Comparison of ENCODE assay signal across 9 cellular contexts in genomic region chr15:81301815-81302399, GRCh38. TPM values are rescaled to one million over a fixed set of nuclear protein-coding genes. Genes with fewer than 3 reads are reported as not detected.
A peak's percentile ranks its signal among the peaks of the same experiment; 100 is the strongest.
DNase-seq lines count a peak whose midpoint lies in the region; ATAC-seq and TF ChIP-seq lines count a peak whose summit lies in the region.
"Had no signal": no experiment of that assay in that cellular context is flagged by ENCODE, and none has a peak within 500 bp of the region (broad histone marks: within the 10 kb centered on the region; RNA-seq: fewer than 3 reads in every experiment).

No MANE protein-coding gene starts in this region.

- H3K27me3 ChIP-seq in GM06990 (replicated peaks; ENCODE audit: control insufficient read depth, insufficient read depth, low read length) (no peaks in the 10 kb centered on the region), brain microvascular endothelial cell (replicated peaks) (no peaks in the 10 kb centered on the region)

- peak overlapping the region; percentile 97 for H3K27ac Mint-ChIP-seq in activated naive CD8-positive, alpha-beta T cell
- peak overlapping the region; percentile 98 for H3K27ac Mint-ChIP-seq in stimulated activated naive CD8-positive, alpha-beta T cell treated with anti-CD3 and anti-CD28 coated beads, Interleukin-15, Interleukin-2, amounts not matched to agents 100 ng/mL and 50 ng/mL, for 24 hours
- no peak overlapping the region for H3K27ac Mint-ChIP-seq in endothelial cell (ENCODE audit: unreplicated experiment)

- TF ChIP-seq CTCF in GM06990 (IDR thresholded peaks at IDR 0.05; ENCODE audit: insufficient read depth, low read length, poor library complexity, severe bottlenecking) (peak; percentile 6), brain microvascular endothelial cell (IDR thresholded peaks at IDR 0.05; ENCODE audit: low read depth, low read length, missing control alignments) (no peak), endothelial cell (IDR thresholded peaks at IDR 0.05; ENCODE audit: unreplicated experiment) (no peak)

- ATAC-seq in GM19395 (IDR thresholded peaks at IDR 0.05; ENCODE audit: unreplicated experiment) (peak; percentile 82), HG03378 (IDR thresholded peaks at IDR 0.05; ENCODE audit: unreplicated experiment) (peak; percentile 81)

- no peak overlapping the region for H3K27ac ChIP-seq in brain microvascular endothelial cell

- DNase-seq in GM06990 (ENCODE audit: extremely low read depth, insufficient read length) (peak; percentile 66), brain microvascular endothelial cell (no peak), AG20443 (ENCODE audit: low spot score) (no peak), endothelial cell (ENCODE audit: low spot score) (no peak)

- in situ Hi-C loops in brain microvascular endothelial cell (cut with HindIII; ENCODE audit: low pct_ligation_motif_present, low sequenced_read_pairs) = no loop called here

- H3K27me3 Mint-ChIP-seq in activated naive CD8-positive, alpha-beta T cell = no peaks in the 10 kb centered on the region
- H3K27me3 Mint-ChIP-seq in stimulated activated naive CD8-positive, alpha-beta T cell treated with anti-CD3 and anti-CD28 coated beads, Interleukin-15, Interleukin-2, amounts not matched to agents 100 ng/mL and 50 ng/mL, for 24 hours = no peaks in the 10 kb centered on the region
- peaks cover 7% of the 10 kb centered on the region for H3K27me3 Mint-ChIP-seq in endothelial cell (ENCODE audit: unreplicated experiment)

- no peaks in the 10 kb centered on the region for H3K9me3 Mint-ChIP-seq in activated naive CD8-positive, alpha-beta T cell (ENCODE audit: low read depth)
- H3K9me3 Mint-ChIP-seq in stimulated activated naive CD8-positive, alpha-beta T cell treated with anti-CD3 and anti-CD28 coated beads, Interleukin-15, Interleukin-2, amounts not matched to agents 100 ng/mL and 50 ng/mL, for 24 hours = no peaks in the 10 kb centered on the region
- no peaks in the 10 kb centered on the region for H3K9me3 Mint-ChIP-seq in endothelial cell (ENCODE audit: unreplicated experiment)
- H3K9me3 Mint-ChIP-seq: brain had no signal

- H3K36me3 ChIP-seq in GM06990 (ENCODE audit: control insufficient read depth, insufficient read depth, low read length) (peaks cover 49% of the 10 kb centered on the region), brain microvascular endothelial cell (replicated peaks) (no peaks in the 10 kb centered on the region)

- H3K4me3 Mint-ChIP-seq in activated naive CD8-positive, alpha-beta T cell = peak overlapping the region; percentile 98
- peak overlapping the region; percentile 99 for H3K4me3 Mint-ChIP-seq in stimulated activated naive CD8-positive, alpha-beta T cell treated with anti-CD3 and anti-CD28 coated beads, Interleukin-15, Interleukin-2, amounts not matched to agents 100 ng/mL and 50 ng/mL, for 24 hours
- H3K4me3 Mint-ChIP-seq in endothelial cell (ENCODE audit: unreplicated experiment) = no peak overlapping the region
- H3K4me3 Mint-ChIP-seq: brain had no signal

- H3K36me3 Mint-ChIP-seq in activated naive CD8-positive, alpha-beta T cell = peaks cover 47% of the 10 kb centered on the region
- H3K36me3 Mint-ChIP-seq in stimulated activated naive CD8-positive, alpha-beta T cell treated with anti-CD3 and anti-CD28 coated beads, Interleukin-15, Interleukin-2, amounts not matched to agents 100 ng/mL and 50 ng/mL, for 24 hours (ENCODE audit: low read depth) = peaks cover 87% of the 10 kb centered on the region
- H3K36me3 Mint-ChIP-seq in endothelial cell (ENCODE audit: low read depth, unreplicated experiment) = peaks cover 34% of the 10 kb centered on the region
- H3K36me3 Mint-ChIP-seq: brain had no signal

- H3K4me1 Mint-ChIP-seq in activated naive CD8-positive, alpha-beta T cell (ENCODE audit: low read depth) = peaks cover 86% of the 10 kb centered on the region
- peaks cover 91% of the 10 kb centered on the region for H3K4me1 Mint-ChIP-seq in stimulated activated naive CD8-positive, alpha-beta T cell treated with anti-CD3 and anti-CD28 coated beads, Interleukin-15, Interleukin-2, amounts not matched to agents 100 ng/mL and 50 ng/mL, for 24 hours (ENCODE audit: low read depth)
- peaks cover 26% of the 10 kb centered on the region for H3K4me1 Mint-ChIP-seq in endothelial cell (ENCODE audit: unreplicated experiment)

- H3K4me3 ChIP-seq in GM06990 (replicated peaks; ENCODE audit: low read depth, low read length) (peak overlapping the region; percentile 73), brain microvascular endothelial cell (ENCODE audit: low read depth, low read length) (no peak overlapping the region)

RNA-seq across cellular contexts. Expression of gene STARD5, which starts 22.0 kb away (rescaled TPM):
- 7.3 TPM for total RNA-seq in endothelial cell (ENCODE audit: unreplicated experiment)
